10 cellular contexts compared by ENCODE assay signal in genomic region chr5:1130218-1130946, GRCh38.
DNase-seq lines count a peak whose midpoint lies in the region; TF ChIP-seq lines count a peak whose summit lies in the region.
"Had no signal": no experiment of that assay in that cellular context is flagged by ENCODE, and none has a peak within 500 bp of the region (broad histone marks: within the 10 kb centered on the region; RNA-seq: fewer than 3 reads in every experiment).

No MANE protein-coding gene starts in this region.

- H3K4me3 ChIP-seq in BLaER1: peak overlapping the region; percentile 62
- H3K4me3 ChIP-seq: sigmoid colon had no signal

- peak overlapping the region; percentile 78 for H3K9ac ChIP-seq in BLaER1

- 0 out of 2 replicates have a peak, but pooled peaks cover 5% of the 10 kb centered on the region for H3K9me3 ChIP-seq in BLaER1
- H3K9me3 ChIP-seq: sigmoid colon had no signal

- peak overlapping the region; percentile 93 for H3K27ac ChIP-seq in BLaER1
- H3K27ac ChIP-seq: sigmoid colon had no signal

- H4K20me1 ChIP-seq in BLaER1: no peaks in the 10 kb centered on the region

- TF ChIP-seq RAD21 in Ishikawa (IDR thresholded peaks at IDR 0.05; ENCODE audit: low read depth): peak; percentile 11; the same call in 1 of the 2 replicates

- H3K36me3 ChIP-seq in BLaER1: no peaks in the 10 kb centered on the region
- H3K36me3 ChIP-seq: sigmoid colon had no signal

- TF ChIP-seq EP300 in Ishikawa (IDR thresholded peaks at IDR 0.05; ENCODE audit: borderline replicate concordance): peak; percentile 72

- peaks cover 88% of the 10 kb centered on the region for H3K4me1 ChIP-seq in BLaER1

- peak overlapping the region; percentile 88 for H3K4me2 ChIP-seq in BLaER1

- peak; percentile 61 for DNase-seq in NCI-H748 treated with DMSO at 0.1 percent for 48 hours (lab: John Stamatoyannopoulos, UW)
- peak; percentile 86 for DNase-seq in left kidney (ENCODE audit: low read depth, low spot score)
- no peak for DNase-seq in NCI-H1694 treated with DMSO at 0.1 percent for 48 hours (lab: John Stamatoyannopoulos, UW)
- DNase-seq in pons (ENCODE audit: low spot score): no peak
- DNase-seq in medulla oblongata (ENCODE audit: extremely low spot score): no peak
- DNase-seq in DMS 273 treated with DMSO at 0.1 percent for 48 hours (lab: John Stamatoyannopoulos, UW): no peak
- DNase-seq: activated CD4-positive, CD25-positive, alpha-beta regulatory T cell; sigmoid colon had no signal

- no peaks in the 10 kb centered on the region for H3K27me3 ChIP-seq in BLaER1
- H3K27me3 ChIP-seq: sigmoid colon had no signal

TF ChIP-seq in Ishikawa, 13 proteins besides CTCF, POLR2A, EP300 and RAD21:
- TF ChIP-seq TCF12 (IDR thresholded peaks at IDR 0.05; ENCODE audit: low read depth) (peak; percentile 99), EGR1 (IDR thresholded peaks at IDR 0.05) (peak; percentile 82), NFIC (IDR thresholded peaks at IDR 0.05) (peak; percentile 70), CREB1 (IDR thresholded peaks at IDR 0.05; ENCODE audit: low read depth) (no peak), ZBTB7A (IDR thresholded peaks at IDR 0.05; ENCODE audit: low read depth) (peak; percentile 56; the same call in 1 of the 2 replicates), MAX (IDR thresholded peaks at IDR 0.05) (peak; percentile 69; the same call in 1 of the 2 replicates), FOXM1 (IDR thresholded peaks at IDR 0.05; ENCODE audit: borderline replicate concordance, low read depth) (no peak), YY1 (IDR thresholded peaks at IDR 0.05; ENCODE audit: low read depth) (peak; percentile 41; the same call in 1 of the 2 replicates), CEBPB (IDR thresholded peaks at IDR 0.05) (no peak), TAF1 (IDR thresholded peaks at IDR 0.05; ENCODE audit: low read depth) (peak; percentile 58; the same call in 1 of the 2 replicates), TEAD4 (IDR thresholded peaks at IDR 0.05) (peak; percentile 82)
- TF ChIP-seq, protein P1, sequence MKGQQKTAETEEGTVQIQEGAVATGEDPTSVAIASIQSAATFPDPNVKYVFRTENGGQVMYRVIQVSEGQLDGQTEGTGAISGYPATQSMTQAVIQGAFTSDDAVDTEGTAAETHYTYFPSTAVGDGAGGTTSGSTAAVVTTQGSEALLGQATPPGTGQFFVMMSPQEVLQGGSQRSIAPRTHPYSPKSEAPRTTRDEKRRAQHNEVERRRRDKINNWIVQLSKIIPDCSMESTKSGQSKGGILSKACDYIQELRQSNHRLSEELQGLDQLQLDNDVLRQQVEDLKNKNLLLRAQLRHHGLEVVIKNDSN (IDR thresholded peaks at IDR 0.05): peak; percentile 35
- TF ChIP-seq, protein P2, sequence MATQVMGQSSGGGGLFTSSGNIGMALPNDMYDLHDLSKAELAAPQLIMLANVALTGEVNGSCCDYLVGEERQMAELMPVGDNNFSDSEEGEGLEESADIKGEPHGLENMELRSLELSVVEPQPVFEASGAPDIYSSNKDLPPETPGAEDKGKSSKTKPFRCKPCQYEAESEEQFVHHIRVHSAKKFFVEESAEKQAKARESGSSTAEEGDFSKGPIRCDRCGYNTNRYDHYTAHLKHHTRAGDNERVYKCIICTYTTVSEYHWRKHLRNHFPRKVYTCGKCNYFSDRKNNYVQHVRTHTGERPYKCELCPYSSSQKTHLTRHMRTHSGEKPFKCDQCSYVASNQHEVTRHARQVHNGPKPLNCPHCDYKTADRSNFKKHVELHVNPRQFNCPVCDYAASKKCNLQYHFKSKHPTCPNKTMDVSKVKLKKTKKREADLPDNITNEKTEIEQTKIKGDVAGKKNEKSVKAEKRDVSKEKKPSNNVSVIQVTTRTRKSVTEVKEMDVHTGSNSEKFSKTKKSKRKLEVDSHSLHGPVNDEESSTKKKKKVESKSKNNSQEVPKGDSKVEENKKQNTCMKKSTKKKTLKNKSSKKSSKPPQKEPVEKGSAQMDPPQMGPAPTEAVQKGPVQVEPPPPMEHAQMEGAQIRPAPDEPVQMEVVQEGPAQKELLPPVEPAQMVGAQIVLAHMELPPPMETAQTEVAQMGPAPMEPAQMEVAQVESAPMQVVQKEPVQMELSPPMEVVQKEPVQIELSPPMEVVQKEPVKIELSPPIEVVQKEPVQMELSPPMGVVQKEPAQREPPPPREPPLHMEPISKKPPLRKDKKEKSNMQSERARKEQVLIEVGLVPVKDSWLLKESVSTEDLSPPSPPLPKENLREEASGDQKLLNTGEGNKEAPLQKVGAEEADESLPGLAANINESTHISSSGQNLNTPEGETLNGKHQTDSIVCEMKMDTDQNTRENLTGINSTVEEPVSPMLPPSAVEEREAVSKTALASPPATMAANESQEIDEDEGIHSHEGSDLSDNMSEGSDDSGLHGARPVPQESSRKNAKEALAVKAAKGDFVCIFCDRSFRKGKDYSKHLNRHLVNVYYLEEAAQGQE (IDR thresholded peaks at IDR 0.05; ENCODE audit: low read depth): no peak

Comparison
In these comparisons a context has a peak if more than half of its experiments do, and no peak if none do; other contexts are left out.
1. DNase-seq: peak in NCI-H748 treated with DMSO at 0.1 percent for 48 hours (single experiment) and left kidney (single experiment); none in NCI-H1694 treated with DMSO at 0.1 percent for 48 hours (single experiment), pons (single experiment), medulla oblongata (single experiment) and DMS 273 treated with DMSO at 0.1 percent for 48 hours (single experiment).